In genomic region chr5:144230806-144231205, GRCh38 we compare ENCODE assay signal across 23 cellular contexts.
A peak's percentile ranks its signal among the peaks of the same experiment; 100 is the strongest.
DNase-seq lines count a peak whose midpoint lies in the region; ATAC-seq and TF ChIP-seq lines count a peak whose summit lies in the region.
"Had no signal": no experiment of that assay in that cellular context is flagged by ENCODE, and none has a peak within 500 bp of the region (broad histone marks: within the 10 kb centered on the region; RNA-seq: fewer than 3 reads in every experiment).

No MANE protein-coding gene starts in this region.

- peak overlapping the region; percentile 36 to 53 (median 50) for H3K27ac ChIP-seq in body of pancreas
- H3K27ac ChIP-seq in transverse colon: no peak overlapping the region
- H3K27ac ChIP-seq: prostate gland, RWPE1, sigmoid colon, thoracic aorta had no signal

- ATAC-seq in body of pancreas (peak; percentile 94), HG03342 (IDR thresholded peaks at IDR 0.05; ENCODE audit: unreplicated experiment) (no peak)
- ATAC-seq: stimulated activated naive CD8-positive, alpha-beta T cell treated with anti-CD3 and anti-CD28 coated beads, Interleukin-15, Interleukin-2, amounts not matched to agents 100 U/mL and 50 U/mL, for 24 hours; T-helper 17 cell had no signal

- TF ChIP-seq CTCF in body of pancreas (IDR thresholded peaks at IDR 0.05) (no peak), transverse colon (IDR thresholded peaks at IDR 0.05) (no peak)

- H3K4me3 ChIP-seq in body of pancreas (no peak overlapping the region), transverse colon (no peak overlapping the region)
- H3K4me3 ChIP-seq: lung, prostate gland, sigmoid colon, thoracic aorta had no signal

- H3K36me3 ChIP-seq in body of pancreas (replicated peaks in 1 of 2; ENCODE audit: insufficient read depth in 1 of 2, low read depth in 2 of 2) (no peaks in the 10 kb centered on the region), transverse colon (no peaks in the 10 kb centered on the region)
- H3K36me3 ChIP-seq: prostate gland, sigmoid colon, thoracic aorta had no signal

- H3K27me3 ChIP-seq in body of pancreas (no peaks in the 10 kb centered on the region), transverse colon (no peaks in the 10 kb centered on the region)
- H3K27me3 ChIP-seq: sigmoid colon had no signal

- no peak for TF ChIP-seq EP300 in transverse colon (IDR thresholded peaks at IDR 0.05; ENCODE audit: low read depth)

- WGBS in body of pancreas, 2 donors: 42 to 57% methylated on average over 4 of the region's 4 CpGs
- 71 to 78% methylated on average over 4 of the region's 4 CpGs for WGBS in transverse colon (ENCODE audit: low coverage in 1 of 2), 2 donors

- peak; percentile 70 for DNase-seq in NCI-H1092 treated with DMSO at 0.1 percent for 48 hours (lab: John Stamatoyannopoulos, UW)
- peak; percentile 83 to 93 for DNase-seq in NCI-H446 (lab: John Stamatoyannopoulos, UW)
- peak; percentile 41 to 79 (median 68) for DNase-seq in body of pancreas
- peak; percentile 6 for DNase-seq in transverse colon
- DNase-seq in AG08395 (ENCODE audit: low spot score): no peak
- DNase-seq in activated naive CD4-positive, alpha-beta T cell (lab: John Stamatoyannopoulos, UW): no peak
- DNase-seq: activated CD4-positive, alpha-beta T cell treated with anti-CD3 and anti-CD28 coated beads, Interleukin-2, amount 10 ng/mL, durations not matched to agents 24 days and 14 days; activated naive CD4-positive, alpha-beta T cell treated with anti-CD3 and anti-CD28 coated beads, Interleukin-2, amount 50 U/mL, for 16 hours; activated T-cell treated with anti-CD3 and anti-CD28 coated beads, Interleukin-2, amount 50 U/mL, for 48 hours; cortex of kidney; endodermal cell; kidney; NCI-H1417 treated with DMSO at 0.1 percent for 48 hours; sigmoid colon; SK-N-SH; stimulated activated CD4-positive, alpha-beta T cell treated with anti-CD3 and anti-CD28 coated beads, Interleukin-15, amount 100 ng/mL, for 24 hours; stimulated activated naive CD8-positive, alpha-beta T cell treated with anti-CD3 and anti-CD28 coated beads, Interleukin-15, Interleukin-2, amounts not matched to agents 100 U/mL and 50 U/mL, for 24 hours; T-helper 17 cell had no signal

- H3K4me1 ChIP-seq in body of pancreas: peaks cover 59% of the 10 kb centered on the region
- no peaks in the 10 kb centered on the region for H3K4me1 ChIP-seq in transverse colon
- H3K4me1 ChIP-seq: prostate gland, sigmoid colon had no signal

- TF ChIP-seq POLR2A in body of pancreas (IDR thresholded peaks at IDR 0.05) (no peak), transverse colon (IDR thresholded peaks at IDR 0.05) (no peak)

- in situ Hi-C loops in transverse colon (cut with MboI; ENCODE audit: low pct_ligation_motif_present in 1 of 4, low pct_unique_long_range_greater_than_20kb in 1 of 4, low sequenced_read_pairs in 3 of 4): no loop called here

- H3K9me3 ChIP-seq in body of pancreas (peaks cover 0 to 4% (median 0%) of the 10 kb centered on the region in 3 donors), transverse colon (no peaks in the 10 kb centered on the region)
- H3K9me3 ChIP-seq: prostate gland, sigmoid colon, SK-N-SH, thoracic aorta had no signal

- intact Hi-C loops in body of pancreas (cut with DNase I): no loop called here
- intact Hi-C loops in transverse colon (cut with DNase I; ENCODE audit: low total_unique reads): no loop called here

Comparison
In these comparisons a context has a peak if more than half of its experiments do, and no peak if none do; other contexts are left out.
1. DNase-seq: peak in NCI-H1092 treated with DMSO at 0.1 percent for 48 hours (single experiment), NCI-H446 (2 of 2), body of pancreas (4 of 4) and transverse colon (single experiment); none in AG08395 (single experiment) and activated naive CD4-positive, alpha-beta T cell (0 of 4).
2. H3K27ac ChIP-seq: peak in body of pancreas (4 of 4); none in transverse colon (0 of 4).